18 cellular contexts compared by ENCODE assay signal in genomic region chr13:77789386-77789785, GRCh38.
"Had no signal": no experiment of that assay in that cellular context is flagged by ENCODE, and none has a peak within 500 bp of the region (broad histone marks: within the 10 kb centered on the region; RNA-seq: fewer than 3 reads in every experiment).

No MANE protein-coding gene starts in this region.

- H3K4me1 Mint-ChIP-seq: activated CD4-positive, alpha-beta memory T cell treated with anti-CD3 and anti-CD28 coated beads, Interleukin-2, amount 10 ng/mL, durations not matched to agents 7 days and 5 days; activated CD8-positive, alpha-beta memory T cell treated with anti-CD3 and anti-CD28 coated beads, Interleukin-2, amount 10 ng/mL, durations not matched to agents 7 days and 5 days; activated naive CD8-positive, alpha-beta T cell treated with anti-CD3 and anti-CD28 coated beads for 36 hours; natural killer cell; stimulated activated memory B cell treated with anti-CD40 and anti-IgM and Interleukin-4, amounts not matched to agents 10 μg/mL and 1 μg/mL and 100 μg/mL, for 72 hours had no signal

- H3K4me1 ChIP-seq: upper lobe of right lung had no signal

- H2AFZ ChIP-seq: parathyroid adenoma had no signal

- H3K4me2 ChIP-seq: smooth muscle cell had no signal

- H3K27me3 ChIP-seq: cardiac muscle cell, upper lobe of right lung had no signal

- H3K27ac ChIP-seq: cardiac muscle cell, esophagus muscularis mucosa, parathyroid adenoma, upper lobe of right lung had no signal

- H3K4me3 Mint-ChIP-seq: activated CD4-positive, alpha-beta memory T cell treated with anti-CD3 and anti-CD28 coated beads, Interleukin-2, amount 10 ng/mL, durations not matched to agents 7 days and 5 days; activated CD8-positive, alpha-beta memory T cell treated with anti-CD3 and anti-CD28 coated beads, Interleukin-2, amount 10 ng/mL, durations not matched to agents 7 days and 5 days; activated naive CD8-positive, alpha-beta T cell treated with anti-CD3 and anti-CD28 coated beads for 36 hours; natural killer cell; stimulated activated memory B cell treated with anti-CD40 and anti-IgM and Interleukin-4, amounts not matched to agents 10 μg/mL and 1 μg/mL and 100 μg/mL, for 72 hours; T-helper 2 cell treated with Interferon-gamma antibody and Interleukin-4, amounts not matched to agents 5 μg/mL and 100 μg/mL, for 36 hours had no signal

- H3K36me3 ChIP-seq: cardiac muscle cell, esophagus muscularis mucosa, upper lobe of right lung had no signal

- H3K27ac Mint-ChIP-seq: activated CD4-positive, alpha-beta memory T cell treated with anti-CD3 and anti-CD28 coated beads, Interleukin-2, amount 10 ng/mL, durations not matched to agents 7 days and 5 days; activated CD8-positive, alpha-beta memory T cell treated with anti-CD3 and anti-CD28 coated beads, Interleukin-2, amount 10 ng/mL, durations not matched to agents 7 days and 5 days; activated naive CD8-positive, alpha-beta T cell treated with anti-CD3 and anti-CD28 coated beads for 36 hours; natural killer cell; stimulated activated memory B cell treated with anti-CD40 and anti-IgM and Interleukin-4, amounts not matched to agents 10 μg/mL and 1 μg/mL and 100 μg/mL, for 72 hours; T-helper 2 cell treated with Interferon-gamma antibody and Interleukin-4, amounts not matched to agents 5 μg/mL and 100 μg/mL, for 36 hours had no signal

- DNase-seq: activated CD4-positive, alpha-beta memory T cell treated with anti-CD3 and anti-CD28 coated beads, Interleukin-2, amount 10 ng/mL, durations not matched to agents 7 days and 5 days; activated CD4-positive, alpha-beta T cell treated with anti-CD3 and anti-CD28 coated beads for 48 hours; activated CD4-positive, CD25-positive, alpha-beta regulatory T cell; activated CD8-positive, alpha-beta memory T cell treated with anti-CD3 and anti-CD28 coated beads, Interleukin-2, amount 10 ng/mL, durations not matched to agents 7 days and 5 days; activated naive CD8-positive, alpha-beta T cell treated with anti-CD3 and anti-CD28 coated beads for 36 hours; amniotic stem cell; dermis blood vessel endothelial cell; effector memory CD4-positive, alpha-beta T cell; mesenchymal stem cell; natural killer cell; stimulated activated CD4-positive, alpha-beta T cell treated with anti-CD3 and anti-CD28 coated beads, Interleukin-4, amount 100 ng/mL, for 4 hours; upper lobe of right lung had no signal

- H3K36me3 Mint-ChIP-seq: activated CD8-positive, alpha-beta memory T cell treated with anti-CD3 and anti-CD28 coated beads, Interleukin-2, amount 10 ng/mL, durations not matched to agents 7 days and 5 days; natural killer cell had no signal

- H3K79me2 ChIP-seq: parathyroid adenoma had no signal

- H3K9ac ChIP-seq: parathyroid adenoma had no signal

- H3K4me3 ChIP-seq: cardiac muscle cell, esophagus muscularis mucosa, smooth muscle cell, upper lobe of right lung had no signal
